In genomic region chr7:54964136-54964535, GRCh38 we compare ENCODE assay signal across 33 cellular contexts. TPM values are rescaled to one million over a fixed set of nuclear protein-coding genes. Genes with fewer than 3 reads are reported as not detected.
"Had no signal": no experiment of that assay in that cellular context is flagged by ENCODE, and none has a peak within 500 bp of the region (broad histone marks: within the 10 kb centered on the region; RNA-seq: fewer than 3 reads in every experiment).

No MANE protein-coding gene starts in this region.

- H3K36me3 ChIP-seq: brain microvascular endothelial cell, esophagus muscularis mucosa, gastroesophageal sphincter, right atrium auricular region, tibial nerve, WERI-Rb-1 had no signal

- H3K4me2 ChIP-seq: hepatocyte had no signal

- H3K9me3 ChIP-seq: esophagus muscularis mucosa, psoas muscle, right atrium auricular region, tibial nerve had no signal

- H2AFZ ChIP-seq: hepatocyte, parathyroid adenoma had no signal

- H3K4me1 ChIP-seq: parathyroid adenoma, psoas muscle, right atrium auricular region, tibial nerve had no signal

- H3K9ac ChIP-seq: parathyroid adenoma had no signal

- H3K27me3 Mint-ChIP-seq: activated naive CD4-positive, alpha-beta T cell treated with anti-CD3 and anti-CD28 coated beads, Interleukin-2, amount 10 ng/mL, durations not matched to agents 7 days and 5 days; activated naive CD8-positive, alpha-beta T cell treated with anti-CD3 and anti-CD28 coated beads, Interleukin-2, amount 10 ng/mL, durations not matched to agents 7 days and 5 days; dendritic cell treated with granulocyte-macrophage colony-stimulating factor and Interleukin-4, amounts not matched to agents 40 ng/mL and 50 ng/mL, for 4 days had no signal

- H3K36me3 Mint-ChIP-seq: activated CD4-positive, alpha-beta memory T cell treated with anti-CD3 and anti-CD28 coated beads for 36 hours; activated naive CD4-positive, alpha-beta T cell treated with anti-CD3 and anti-CD28 coated beads, Interleukin-2, amount 10 ng/mL, durations not matched to agents 7 days and 5 days; activated naive CD8-positive, alpha-beta T cell treated with anti-CD3 and anti-CD28 coated beads, Interleukin-2, amount 10 ng/mL, durations not matched to agents 7 days and 5 days; naive thymus-derived CD8-positive, alpha-beta T cell had no signal

- H3K79me2 ChIP-seq: hepatocyte, parathyroid adenoma had no signal

- DNase-seq: activated CD4-positive, alpha-beta memory T cell treated with anti-CD3 and anti-CD28 coated beads for 36 hours; activated CD4-positive, alpha-beta T cell treated with anti-CD3 and anti-CD28 coated beads for 48 hours; activated CD8-positive, alpha-beta memory T cell treated with anti-CD3 and anti-CD28 coated beads, Interleukin-2, amount 50 U/mL, for 4 hours; activated gamma-delta T cell; activated naive CD4-positive, alpha-beta T cell treated with anti-CD3 and anti-CD28 coated beads, Interleukin-2, amount 10 ng/mL, durations not matched to agents 7 days and 5 days; activated naive CD8-positive, alpha-beta T cell treated with anti-CD3 and anti-CD28 coated beads, Interleukin-2, amount 10 ng/mL, durations not matched to agents 7 days and 5 days; activated T-cell treated with anti-CD3 and anti-CD28 coated beads, Interleukin-2, amount 50 U/mL, for 1 hour; amniotic stem cell; brain microvascular endothelial cell; endodermal cell; islet precursor cell; left cardiac atrium; midbrain; naive thymus-derived CD8-positive, alpha-beta T cell; nucleus accumbens; psoas muscle; stimulated activated CD4-positive, alpha-beta T cell treated with anti-CD3 and anti-CD28 coated beads, Interleukin-15, amount 100 ng/mL, for 24 hours; stimulated activated CD4-positive, alpha-beta T cell treated with anti-CD3 and anti-CD28 coated beads, Interleukin-2, amount 100 ng/mL, for 24 hours; stimulated activated naive CD4-positive, alpha-beta T cell; T-helper 17 cell; T1000; WERI-Rb-1 had no signal

- H3K4me3 Mint-ChIP-seq: activated CD4-positive, alpha-beta memory T cell treated with anti-CD3 and anti-CD28 coated beads for 36 hours; activated naive CD4-positive, alpha-beta T cell treated with anti-CD3 and anti-CD28 coated beads, Interleukin-2, amount 10 ng/mL, durations not matched to agents 7 days and 5 days; activated naive CD8-positive, alpha-beta T cell treated with anti-CD3 and anti-CD28 coated beads, Interleukin-2, amount 10 ng/mL, durations not matched to agents 7 days and 5 days; central memory CD8-positive, alpha-beta T cell; dendritic cell treated with granulocyte-macrophage colony-stimulating factor and Interleukin-4, amounts not matched to agents 40 ng/mL and 50 ng/mL, for 4 days; endodermal cell; naive thymus-derived CD8-positive, alpha-beta T cell; neural crest cell; T-helper 17 cell had no signal

- H3K27ac Mint-ChIP-seq: activated CD4-positive, alpha-beta memory T cell treated with anti-CD3 and anti-CD28 coated beads for 36 hours; activated naive CD4-positive, alpha-beta T cell treated with anti-CD3 and anti-CD28 coated beads, Interleukin-2, amount 10 ng/mL, durations not matched to agents 7 days and 5 days; activated naive CD8-positive, alpha-beta T cell treated with anti-CD3 and anti-CD28 coated beads, Interleukin-2, amount 10 ng/mL, durations not matched to agents 7 days and 5 days; dendritic cell treated with granulocyte-macrophage colony-stimulating factor and Interleukin-4, amounts not matched to agents 40 ng/mL and 50 ng/mL, for 4 days; endodermal cell; naive thymus-derived CD8-positive, alpha-beta T cell; T-helper 17 cell had no signal

- H3K27ac ChIP-seq: brain microvascular endothelial cell, esophagus muscularis mucosa, gastroesophageal sphincter, hepatocyte, parathyroid adenoma, psoas muscle, right atrium auricular region, tibial nerve, WERI-Rb-1 had no signal

- H3K9me3 Mint-ChIP-seq: activated CD4-positive, alpha-beta memory T cell treated with anti-CD3 and anti-CD28 coated beads for 36 hours; activated naive CD4-positive, alpha-beta T cell treated with anti-CD3 and anti-CD28 coated beads, Interleukin-2, amount 10 ng/mL, durations not matched to agents 7 days and 5 days; endodermal cell had no signal

- H3K4me3 ChIP-seq: esophagus muscularis mucosa, gastroesophageal sphincter, hepatocyte, psoas muscle, right atrium auricular region, tibial nerve had no signal

- ATAC-seq: activated CD4-positive, CD25-positive, alpha-beta regulatory T cell treated with anti-CD3 and anti-CD28 coated beads, Interleukin-2, amount 50 U/mL, for 24 hours; gastroesophageal sphincter; left cardiac atrium; naive thymus-derived CD8-positive, alpha-beta T cell; psoas muscle; T-helper 17 cell had no signal

- H3K27me3 ChIP-seq: brain microvascular endothelial cell, esophagus muscularis mucosa, gastroesophageal sphincter, hepatocyte, right atrium auricular region, tibial nerve had no signal

- H3K4me1 Mint-ChIP-seq: activated naive CD4-positive, alpha-beta T cell treated with anti-CD3 and anti-CD28 coated beads, Interleukin-2, amount 10 ng/mL, durations not matched to agents 7 days and 5 days; activated naive CD8-positive, alpha-beta T cell treated with anti-CD3 and anti-CD28 coated beads, Interleukin-2, amount 10 ng/mL, durations not matched to agents 7 days and 5 days; central memory CD8-positive, alpha-beta T cell; endodermal cell; naive thymus-derived CD8-positive, alpha-beta T cell; neural crest cell; T-helper 17 cell had no signal

RNA-seq across cellular contexts. Expression of gene EGFR, which starts 54.7 kb away (rescaled TPM):
- total RNA-seq: activated CD4-positive, alpha-beta memory T cell treated with anti-CD3 and anti-CD28 coated beads for 36 hours; activated CD8-positive, alpha-beta memory T cell treated with anti-CD3 and anti-CD28 coated beads for 36 hours; activated naive CD8-positive, alpha-beta T cell treated with anti-CD3 and anti-CD28 coated beads, Interleukin-2, amount 10 ng/mL, durations not matched to agents 7 days and 5 days; naive thymus-derived CD8-positive, alpha-beta T cell; T-helper 17 cell had no signal
- polyA plus RNA-seq: naive thymus-derived CD8-positive, alpha-beta T cell had no signal
